In genomic region chr5:173075137-173075868, GRCh38 we compare ENCODE assay signal across 21 cellular contexts. TPM values are rescaled to one million over a fixed set of nuclear protein-coding genes. Genes with fewer than 3 reads are reported as not detected.
DNase-seq lines count a peak whose midpoint lies in the region; ATAC-seq, FAIRE-seq and TF ChIP-seq lines count a peak whose summit lies in the region.
"Had no signal": no experiment of that assay in that cellular context is flagged by ENCODE, and none has a peak within 500 bp of the region (broad histone marks: within the 10 kb centered on the region; RNA-seq: fewer than 3 reads in every experiment).

No MANE protein-coding gene starts in this region.

- H3K79me2 ChIP-seq in K562 (ENCODE audit: control insufficient read depth, insufficient read depth, low read length) = no peaks in the 10 kb centered on the region

- in situ Hi-C loops in K562 (cut with MboI) = no loop called here

- no peak overlapping the region for H2AFZ ChIP-seq in K562 (ENCODE audit: low read depth, low read length)

- H3K27ac Mint-ChIP-seq in stimulated activated naive CD8-positive, alpha-beta T cell treated with anti-CD3 and anti-CD28 coated beads, Interleukin-15, Interleukin-2, amounts not matched to agents 100 ng/mL and 50 ng/mL, for 24 hours = peak overlapping the region; percentile 28
- peak overlapping the region; percentile 11 for H3K27ac Mint-ChIP-seq in type B pancreatic cell

- H3K27ac ChIP-seq in K562 (ENCODE audit: extremely low read depth, low read depth, low read length) = no peak overlapping the region
- H3K27ac ChIP-seq in suprapubic skin = no peak overlapping the region
- no peak overlapping the region for H3K27ac ChIP-seq in gastroesophageal sphincter
- H3K27ac ChIP-seq: HL-60, SJSA1 had no signal

- H3K9me3 Mint-ChIP-seq in stimulated activated naive CD8-positive, alpha-beta T cell treated with anti-CD3 and anti-CD28 coated beads, Interleukin-15, Interleukin-2, amounts not matched to agents 100 ng/mL and 50 ng/mL, for 24 hours = no peaks in the 10 kb centered on the region
- no peaks in the 10 kb centered on the region for H3K9me3 Mint-ChIP-seq in type B pancreatic cell

- peaks cover 11% of the 10 kb centered on the region for H3K36me3 Mint-ChIP-seq in stimulated activated naive CD8-positive, alpha-beta T cell treated with anti-CD3 and anti-CD28 coated beads, Interleukin-15, Interleukin-2, amounts not matched to agents 100 ng/mL and 50 ng/mL, for 24 hours (ENCODE audit: low read depth)
- peaks cover 8% of the 10 kb centered on the region for H3K36me3 Mint-ChIP-seq in type B pancreatic cell

- no peak for ATAC-seq in stimulated activated naive CD8-positive, alpha-beta T cell treated with anti-CD3 and anti-CD28 coated beads, Interleukin-15, Interleukin-2, amounts not matched to agents 100 U/mL and 50 U/mL, for 24 hours
- ATAC-seq in K562 = peak; percentile 49; the same call in 2 of the 3 replicates
- ATAC-seq in gastroesophageal sphincter = no peak

- TF ChIP-seq CTCF in K562 (IDR thresholded peaks at IDR 0.05 in 2 of 3, conservative IDR thresholded peaks at IDR 0.05 in 1 of 3; ENCODE audit: insufficient read depth in 2 of 3, low read depth in 1 of 3, low read length in 3 of 3) (no peak), type B pancreatic cell (conservative IDR thresholded peaks at IDR 0.05) (no peak), suprapubic skin (IDR thresholded peaks at IDR 0.05) (no peak), gastroesophageal sphincter (IDR thresholded peaks at IDR 0.05) (no peak)

- H3K9me1 ChIP-seq in K562 (ENCODE audit: control insufficient read depth, insufficient read depth, low read length) = no peaks in the 10 kb centered on the region

- H3K4me1 Mint-ChIP-seq in stimulated activated naive CD8-positive, alpha-beta T cell treated with anti-CD3 and anti-CD28 coated beads, Interleukin-15, Interleukin-2, amounts not matched to agents 100 ng/mL and 50 ng/mL, for 24 hours (ENCODE audit: low read depth) = peaks cover 39% of the 10 kb centered on the region
- H3K4me1 Mint-ChIP-seq in type B pancreatic cell (ENCODE audit: unreplicated experiment) = peaks cover 7% of the 10 kb centered on the region

- H3K27me3 ChIP-seq in K562 (ENCODE audit: control insufficient read depth in 2 of 2, insufficient read depth in 2 of 2, low read length in 2 of 2) (no peaks in the 10 kb centered on the region), suprapubic skin (no peaks in the 10 kb centered on the region), gastroesophageal sphincter (no peaks in the 10 kb centered on the region)
- H3K27me3 ChIP-seq: BE2C, SJSA1 had no signal

- no peak for TF ChIP-seq POLR2A in K562 (conservative IDR thresholded peaks at IDR 0.05)
- no peak for TF ChIP-seq POLR2A in suprapubic skin (IDR thresholded peaks at IDR 0.05)
- no peak for TF ChIP-seq POLR2A in gastroesophageal sphincter (IDR thresholded peaks at IDR 0.05)

- H3K27me3 Mint-ChIP-seq in stimulated activated naive CD8-positive, alpha-beta T cell treated with anti-CD3 and anti-CD28 coated beads, Interleukin-15, Interleukin-2, amounts not matched to agents 100 ng/mL and 50 ng/mL, for 24 hours = no peaks in the 10 kb centered on the region
- no peaks in the 10 kb centered on the region for H3K27me3 Mint-ChIP-seq in type B pancreatic cell
- H3K27me3 Mint-ChIP-seq: CD4-positive, alpha-beta memory T cell had no signal

- no peaks in the 10 kb centered on the region for H4K20me1 ChIP-seq in K562 (replicated peaks; ENCODE audit: control insufficient read depth, insufficient read depth, low read length)

- TF ChIP-seq RAD21 in K562 (CRISPR knock-in tag; conservative IDR thresholded peaks at IDR 0.05 in 1 of 2, IDR thresholded peaks at IDR 0.05 in 1 of 2) = no peak

- intact Hi-C loops in K562 (cut with micrococcal nuclease) = no loop called here

- no peak for TF ChIP-seq EP300 in K562 (IDR thresholded peaks at IDR 0.05; ENCODE audit: low read length)
- TF ChIP-seq EP300 in suprapubic skin (IDR thresholded peaks at IDR 0.05) = no peak
- no peak for TF ChIP-seq EP300 in gastroesophageal sphincter (IDR thresholded peaks at IDR 0.05)

- no peaks in the 10 kb centered on the region for H3K9me3 ChIP-seq in K562 (replicated peaks; ENCODE audit: control insufficient read depth, insufficient read depth, low read depth, low read length)
- no peaks in the 10 kb centered on the region for H3K9me3 ChIP-seq in suprapubic skin
- H3K9me3 ChIP-seq in gastroesophageal sphincter = no peaks in the 10 kb centered on the region
- H3K9me3 ChIP-seq: BE2C, HAP-1, SJSA1 had no signal

- no peak overlapping the region for H3K4me2 ChIP-seq in K562 (ENCODE audit: insufficient read depth, low read length)

- CTCF ChIA-PET in K562 (lab: Yijun Ruan, JAX; ENCODE audit: low intra/inter-chr PET ratio) = no interaction called here

- BruUV-seq in K562 (replicated peaks; lab: Mats Ljungman, UMichigan) = no TSS peak

- no peak for DNase-seq in stimulated activated naive CD8-positive, alpha-beta T cell treated with anti-CD3 and anti-CD28 coated beads, Interleukin-15, Interleukin-2, amounts not matched to agents 100 U/mL and 50 U/mL, for 24 hours
- peak; percentile 34 for DNase-seq in NCI-H2171 (lab: John Stamatoyannopoulos, UW)
- DNase-seq in K562 (ENCODE audit: extremely low read depth in 1 of 4, low spot score in 3 of 4) = no peak
- DNase-seq in type B pancreatic cell (ENCODE audit: extremely low spot score, unreplicated experiment) = no peak
- DNase-seq in suprapubic skin (ENCODE audit: low spot score in 2 of 2) = no peak
- no peak for DNase-seq in medulla oblongata (ENCODE audit: extremely low spot score)
- DNase-seq: BE2C; Calu3; CD4-positive, alpha-beta memory T cell; DMS79 treated with DMSO at 0.1 percent for 48 hours; KBM-7; NCI-H1436; NCI-H2081; NCI-H446 treated with DMSO at 0.1 percent for 48 hours; NCI-H748 treated with DMSO at 0.1 percent for 48 hours had no signal

- POLR2A ChIA-PET in K562 (lab: Yijun Ruan, JAX) = no interaction called here

- FAIRE-seq in K562 (lab: Jason Lieb, UNC) = no peak
- FAIRE-seq: HTR-8/SVneo had no signal

- H3K9ac ChIP-seq in K562 (ENCODE audit: insufficient read depth in 1 of 2, low read depth in 2 of 2, low read length in 2 of 2) = 0 out of 4 replicates have a peak overlapping the region, but pooled peaks of 1 of the 2 experiments have one; percentile 22

- 18% methylated on average over 5 of the region's 5 CpGs for WGBS in K562 (ENCODE audit: insufficient coverage, low coverage, missing lambda C conversion rate)
- WGBS in suprapubic skin = 71% methylated on average over 5 of the region's 5 CpGs
- WGBS in gastroesophageal sphincter (ENCODE audit: low coverage in 1 of 2), 2 donors = 74% methylated on average over 5 of the region's 5 CpGs; no CpG with 5 or more reads in 1 of the 2 donors

- no peak overlapping the region for H3K4me3 ChIP-seq in K562
- no peak overlapping the region for H3K4me3 ChIP-seq in suprapubic skin
- no peak overlapping the region for H3K4me3 ChIP-seq in gastroesophageal sphincter
- H3K4me3 ChIP-seq: HAP-1, SJSA1 had no signal

- H3K4me1 ChIP-seq in K562 (replicated peaks in 1 of 2; ENCODE audit: control insufficient read depth in 2 of 2, insufficient read depth in 2 of 2, low read length in 2 of 2) (no peaks in the 10 kb centered on the region; a peak in 1 of 5 replicates), suprapubic skin (peaks cover 7% of the 10 kb centered on the region), gastroesophageal sphincter (peaks cover 0 to 86% (median 0%) of the 10 kb centered on the region in 3 donors)
- H3K4me1 ChIP-seq: BE2C, HAP-1, SJSA1 had no signal

- H3K36me3 ChIP-seq in K562 (ENCODE audit: control insufficient read depth, insufficient read depth, low read length) (no peaks in the 10 kb centered on the region), suprapubic skin (no peaks in the 10 kb centered on the region), gastroesophageal sphincter (no peaks in the 10 kb centered on the region)
- H3K36me3 ChIP-seq: BE2C, HAP-1, SJSA1 had no signal

- H3K4me3 Mint-ChIP-seq in stimulated activated naive CD8-positive, alpha-beta T cell treated with anti-CD3 and anti-CD28 coated beads, Interleukin-15, Interleukin-2, amounts not matched to agents 100 ng/mL and 50 ng/mL, for 24 hours = no peak overlapping the region
- H3K4me3 Mint-ChIP-seq in type B pancreatic cell = no peak overlapping the region
- H3K4me3 Mint-ChIP-seq: CD4-positive, alpha-beta memory T cell had no signal

TF ChIP-seq in K562, 482 proteins besides CTCF, POLR2A, EP300 and RAD21 (continues in another document):
- TF ChIP-seq TCF3 (CRISPR knock-in tag; IDR thresholded peaks at IDR 0.05) (no peak), LARP7 (IDR thresholded peaks at IDR 0.05) (0 out of 2 replicates have a peak, but pooled peaks have one; percentile 41), POLR2AphosphoS5 (IDR thresholded peaks at IDR 0.05; ENCODE audit: control insufficient read depth, insufficient read depth, low read depth, low read length) (no peak), HDAC3 (IDR thresholded peaks at IDR 0.05; ENCODE audit: borderline replicate concordance, partially characterized antibody) (no peak)

RNA-seq across cellular contexts. Expression of gene CREBRF, which starts 19.2 kb away (rescaled TPM):
- total RNA-seq in K562 (2011; cell fraction: chromatin; rRNA removed; ENCODE audit: low replicate concordance) = 11.5 and 33.0 TPM in 2 replicates
- 7.8 and 10.5 TPM in 2 replicates for total RNA-seq in K562 (2011; cell fraction: nucleolus; rRNA removed)
- 14.4 and 25.6 TPM in 2 replicates for total RNA-seq in K562 (2011; cell fraction: nucleoplasm; rRNA removed)
- total RNA-seq in K562 (2014; rRNA removed) (3.2 and 3.6 TPM in 2 replicates), K562 (2014; rRNA removed; fragmentation: Illumina TruSeq; extraction: Trizol) (4.5 and 6.1 TPM in 2 replicates), K562 (2015; rRNA removed; fragmentation: Illumina TruSeq; extraction: Trizol) (2.9 and 3.1 TPM in 2 replicates), K562 (2021) (3.8 TPM in 2 replicates), type B pancreatic cell (ENCODE audit: low replicate concordance) (11.9 and 15.2 TPM in 2 replicates), suprapubic skin (10 to 100 TPM; 21.8 to 65.5 (median 28.5) TPM), gastroesophageal sphincter (10 to 100 TPM; 44.2 to 72.7 (median 64.0) TPM)
- polyA plus RNA-seq in K562 (2011; rRNA removed) (4.7 and 4.9 TPM in 2 replicates), K562 (2014; fragmentation: Illumina TruSeq; extraction: Trizol) (2.4 and 4.8 TPM in 2 replicates), K562 (2014; fragmentation: Nextera tagmentation; extraction: Ambion mirVana) (1 to 10 TPM; 1.1 to 1.3 TPM), K562 (2014; rRNA removed) (2.0 and 2.8 TPM in 2 replicates)
- polyA plus RNA-seq in K562 (2011; cell fraction: cytosol; rRNA removed) = 0.85 and 1.8 TPM in 2 replicates
- 8.7 and 9.9 TPM in 2 replicates for polyA plus RNA-seq in K562 (2011; cell fraction: nucleus; rRNA removed)
- polyA plus RNA-seq in K562 (2012) = 2.0 and 5.1 TPM in 2 replicates
- polyA minus RNA-seq in K562 (2011; rRNA and poly(A)+ RNA removed) = 10.9 and 15.9 TPM in 2 replicates
- 4.4 and 4.5 TPM in 2 replicates for polyA minus RNA-seq in K562 (2011; cell fraction: cytosol; rRNA and poly(A)+ RNA removed)
- polyA minus RNA-seq in K562 (2011; cell fraction: nucleus; rRNA and poly(A)+ RNA removed) = 7.5 and 10.6 TPM in 2 replicates
